13 cellular contexts compared by ENCODE assay signal in the genomic region with DNA sequence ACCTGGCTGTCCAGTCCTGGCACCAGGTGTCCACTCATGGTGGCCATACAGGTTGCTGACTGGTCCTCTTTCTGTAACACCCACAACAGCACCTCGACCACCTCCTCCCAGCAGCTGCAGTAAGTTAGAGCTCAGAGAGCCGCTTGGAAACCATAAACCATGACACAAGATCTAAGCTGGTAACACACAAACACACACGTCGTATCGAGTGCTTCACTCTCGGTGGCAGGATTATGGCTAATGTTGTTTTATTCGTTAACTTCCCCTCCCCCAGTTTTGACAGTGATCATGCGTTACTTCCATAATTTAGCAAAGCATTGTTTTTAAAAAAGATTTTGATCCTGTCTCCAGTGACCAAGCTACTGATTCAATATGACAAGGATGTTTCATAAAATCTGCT.
"Had no signal": no experiment of that assay in that cellular context is flagged by ENCODE, and none has a peak within 500 bp of the region (broad histone marks: within the 10 kb centered on the region; RNA-seq: fewer than 3 reads in every experiment).

No MANE protein-coding gene starts in this region.

- DNase-seq: activated CD4-positive, alpha-beta T cell treated with anti-CD3 and anti-CD28 coated beads, Interleukin-2, amount 50 U/mL, for 4 hours; activated gamma-delta T cell treated with Interleukin-2 at 50 U/mL for 16 hours; activated T-cell treated with anti-CD3 and anti-CD28 coated beads for 4 hours; endodermal cell; foreskin fibroblast; hippocampal formation; left cardiac atrium; mesendoderm; naive thymus-derived CD4-positive, alpha-beta T cell; ovary; right lobe of liver; stimulated activated CD4-positive, alpha-beta T cell treated with anti-CD3 and anti-CD28 coated beads, Interleukin-4, amount 100 ng/mL, for 1 hour; testis had no signal
